In genomic region chr15:29102173-29102794, GRCh38 we compare ENCODE assay signal across 7 cellular contexts.
A peak's percentile ranks its signal among the peaks of the same experiment; 100 is the strongest.
DNase-seq lines count a peak whose midpoint lies in the region; TF ChIP-seq lines count a peak whose summit lies in the region.
"Not testable (repeated sequence)": the region's sequence is repeated elsewhere in the genome, so short reads cannot be mapped to it uniquely, and the experiment has no call there.

No MANE protein-coding gene starts in this region.

- 67 to 74% (median 72%) methylated on average over 10 of the region's 10 CpGs for WGBS in spleen, 5 donors

- H3K27me3 ChIP-seq in KMS-11 (ENCODE audit: insufficient read depth, low read depth), result not testable (repeated sequence)
- peaks cover 0 to 15% (median 0%) of the 10 kb centered on the region in 7 donors for H3K27me3 ChIP-seq in spleen (replicated peaks in 1 of 7)

- H3K4me2 ChIP-seq in KMS-11, result not testable (repeated sequence)

- not testable (repeated sequence) for H3K9ac ChIP-seq in KMS-11

- H3K4me3 ChIP-seq in KMS-11 (IDR thresholded peaks at IDR 0.05; ENCODE audit: insufficient read depth, low read depth, low read length); spleen: not testable (repeated sequence)

- TF ChIP-seq CTCF in KMS-11 (conservative IDR thresholded peaks at IDR 0.05; ENCODE audit: low read depth, low read length) (peak; percentile 82), spleen (IDR thresholded peaks at IDR 0.05 in 8 of 11, conservative IDR thresholded peaks at IDR 0.05 in 3 of 11) (peak in 9 of 11 experiments; percentile 5 to 76 (median 61))

- H3K79me2 ChIP-seq in KMS-11 (ENCODE audit: insufficient read depth, low read depth), result not testable (repeated sequence)

- not testable (repeated sequence) for H2AFZ ChIP-seq in KMS-11 (ENCODE audit: low read depth)

- not testable (repeated sequence) for TF ChIP-seq POLR2A in spleen (IDR thresholded peaks at IDR 0.05)

- not testable (repeated sequence) for H3K4me1 ChIP-seq in KMS-11 (ENCODE audit: low read depth, poor library complexity, severe bottlenecking)
- peaks cover 0 to 12% (median 11%) of the 10 kb centered on the region in 6 donors for H3K4me1 ChIP-seq in spleen

- H3K27ac ChIP-seq in KMS-11, spleen: not testable (repeated sequence)

- DNase-seq in GM03348 (ENCODE audit: low spot score), result peak; percentile 75
- peak; percentile 18 for DNase-seq in RPMI7951 (ENCODE audit: low read depth)
- DNase-seq in activated CD8-positive, alpha-beta memory T cell treated with anti-CD3 and anti-CD28 coated beads for 24 hours, result peak; percentile 86
- DNase-seq in central memory CD4-positive, alpha-beta T cell, result peak; percentile 34
- DNase-seq in iPS-NIHi7 (ENCODE audit: extremely low spot score), result peak; percentile 83
- peak; percentile 82 for DNase-seq in spleen

- H3K36me3 ChIP-seq in KMS-11 (ENCODE audit: insufficient read depth), result not testable (repeated sequence)
- H3K36me3 ChIP-seq in spleen, result peaks cover 0 to 31% (median 0%) of the 10 kb centered on the region in 6 donors

- not testable (repeated sequence) for H4K20me1 ChIP-seq in KMS-11 (ENCODE audit: insufficient read depth)

- intact Hi-C loops in spleen (cut with DNase I; ENCODE audit: low total_unique reads), result not testable (repeated sequence)

- H3K9me3 ChIP-seq in spleen, result not testable (repeated sequence)

Comparison
In these comparisons a context has a peak if more than half of its experiments do, and no peak if none do; other contexts are left out.
1. DNase-seq: peak in every context shown above with its lines; median percentile 86 in activated CD8-positive, alpha-beta memory T cell treated with anti-CD3 and anti-CD28 coated beads for 24 hours; 83 in iPS-NIHi7; 82 in spleen; 75 in GM03348; 34 in central memory CD4-positive, alpha-beta T cell; 18 in RPMI7951.